1 cellular context compared by ENCODE assay signal in the genomic region with DNA sequence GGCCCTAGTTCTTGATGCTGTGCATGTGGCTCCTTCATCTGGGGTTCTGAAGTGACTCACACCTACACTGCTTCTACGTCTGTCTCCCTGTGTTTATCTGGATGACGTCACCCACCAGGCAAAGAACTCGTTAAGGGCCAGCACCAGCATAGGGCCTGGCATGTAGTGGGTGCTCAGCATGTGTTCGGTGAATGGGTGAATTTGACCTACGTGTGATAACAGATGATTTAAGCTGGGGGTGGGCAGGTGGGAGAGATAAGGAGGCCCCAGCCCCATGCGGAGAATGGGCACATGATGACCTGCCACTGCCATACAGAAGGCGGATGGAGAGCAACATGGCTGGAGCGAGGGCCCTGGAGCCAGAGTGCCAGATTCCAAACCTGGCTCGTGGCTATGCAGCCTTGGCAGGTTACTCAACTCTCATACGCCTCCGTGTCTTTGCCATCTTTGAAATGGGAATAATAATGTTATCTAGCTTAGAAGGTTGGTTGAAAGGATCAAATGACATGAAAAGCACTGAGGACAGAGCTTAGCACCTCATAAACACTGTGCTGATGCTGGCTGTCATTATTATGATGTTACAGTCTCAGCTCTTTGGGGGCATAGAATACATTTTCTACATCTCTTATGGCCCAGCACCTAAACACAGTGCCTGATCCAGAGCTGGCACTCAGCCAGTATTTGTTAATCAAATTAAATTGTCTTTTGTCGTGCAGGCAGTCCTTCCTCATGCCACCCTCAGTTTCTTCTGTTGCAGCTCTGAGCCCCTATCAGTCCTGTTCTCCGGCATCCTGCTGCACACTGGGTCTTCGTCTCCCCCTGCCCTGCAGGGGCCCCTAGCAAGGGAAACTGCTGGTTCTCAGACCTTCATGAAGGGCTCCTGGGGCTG.
TF ChIP-seq lines count a peak whose summit lies in the region.

No MANE protein-coding gene starts in this region.

TF ChIP-seq in HEK293, 187 proteins besides CTCF, POLR2A, EP300 and RAD21 (continued from another document and continues in another):
- TF ChIP-seq, protein P1, sequence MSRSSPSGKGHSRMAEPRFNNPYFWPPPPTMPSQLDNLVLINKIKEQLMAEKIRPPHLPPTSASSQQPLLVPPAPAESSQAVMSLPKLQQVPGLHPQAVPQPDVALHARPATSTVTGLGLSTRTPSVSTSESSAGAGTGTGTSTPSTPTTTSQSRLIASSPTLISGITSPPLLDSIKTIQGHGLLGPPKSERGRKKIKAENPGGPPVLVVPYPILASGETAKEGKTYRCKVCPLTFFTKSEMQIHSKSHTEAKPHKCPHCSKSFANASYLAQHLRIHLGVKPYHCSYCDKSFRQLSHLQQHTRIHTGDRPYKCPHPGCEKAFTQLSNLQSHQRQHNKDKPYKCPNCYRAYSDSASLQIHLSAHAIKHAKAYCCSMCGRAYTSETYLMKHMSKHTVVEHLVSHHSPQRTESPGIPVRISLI (tag by site-specific recombination; IDR thresholded peaks at IDR 0.05): peak; percentile 58; the same call in 1 of the 2 replicates
- TF ChIP-seq REST (tag by site-specific recombination; IDR thresholded peaks at IDR 0.05) (peak; percentile 42; the same call in 1 of the 2 replicates), ZNF558 (tag by site-specific recombination; IDR thresholded peaks at IDR 0.05) (peak; percentile 65; the same call in 1 of the 2 replicates), ZFP69B (tag by site-specific recombination; IDR thresholded peaks at IDR 0.05) (peak; percentile 76; the same call in 1 of the 2 replicates), ZNF692 (tag by site-specific recombination; IDR thresholded peaks at IDR 0.05) (peak; percentile 86), ZBTB21 (tag by site-specific recombination; IDR thresholded peaks at IDR 0.05) (peak; percentile 99), KLF10 (tag by site-specific recombination; IDR thresholded peaks at IDR 0.05) (no peak), ZFHX2 (tag by site-specific recombination; conservative IDR thresholded peaks at IDR 0.05) (peak; percentile 99), ZNF266 (tag by site-specific recombination; IDR thresholded peaks at IDR 0.05; ENCODE audit: low read depth) (0 out of 2 replicates have a peak, but pooled peaks have one; percentile 11), YY1 (tag by site-specific recombination; IDR thresholded peaks at IDR 0.05) (no peak), SALL2 (tag by site-specific recombination; IDR thresholded peaks at IDR 0.05; ENCODE audit: borderline replicate concordance) (0 out of 2 replicates have a peak, but pooled peaks have one; percentile 39), KLF7 (tag by site-specific recombination; IDR thresholded peaks at IDR 0.05; ENCODE audit: borderline replicate concordance) (no peak), KLF17 (tag by site-specific recombination; IDR thresholded peaks at IDR 0.05) (peak; percentile 91), ZNF544 (tag by site-specific recombination; IDR thresholded peaks at IDR 0.05) (no peak), RBAK (tag by site-specific recombination; IDR thresholded peaks at IDR 0.05) (peak; percentile 34; the same call in 1 of the 2 replicates), HOXA7 (CRISPR knock-in tag; IDR thresholded peaks at IDR 0.05; ENCODE audit: borderline replicate concordance) (no peak), ZNF423 (tag by site-specific recombination; IDR thresholded peaks at IDR 0.05) (peak; percentile 52; the same call in 1 of the 2 replicates), BCL11B (tag by site-specific recombination; IDR thresholded peaks at IDR 0.05; ENCODE audit: low read depth) (0 out of 2 replicates have a peak, but pooled peaks have one; percentile 35), ZNF324 (tag by site-specific recombination; IDR thresholded peaks at IDR 0.05) (peak; percentile 94), ZNF701 (tag by site-specific recombination; IDR thresholded peaks at IDR 0.05) (no peak), ZNF548 (tag by site-specific recombination; IDR thresholded peaks at IDR 0.05) (peak; percentile 41; the same call in 1 of the 2 replicates), ZNF24 (tag by site-specific recombination; IDR thresholded peaks at IDR 0.05) (peak; percentile 94), ZNF121 (tag by site-specific recombination; IDR thresholded peaks at IDR 0.05) (peak; percentile 21; the same call in 1 of the 2 replicates), ZNF140 (tag by site-specific recombination; IDR thresholded peaks at IDR 0.05) (no peak), ZNF610 (tag by site-specific recombination; IDR thresholded peaks at IDR 0.05; ENCODE audit: borderline replicate concordance) (no peak; the same call in 1 of the 2 replicates), ZNF132 (tag by site-specific recombination; IDR thresholded peaks at IDR 0.05; ENCODE audit: borderline replicate concordance) (peak; percentile 29; the same call in 1 of the 2 replicates), SP2 (tag by site-specific recombination; IDR thresholded peaks at IDR 0.05) (no peak), KLF9 (tag by site-specific recombination; IDR thresholded peaks at IDR 0.05; ENCODE audit: low read depth) (peak; percentile 55; the same call in 1 of the 2 replicates), ZNF529 (tag by site-specific recombination; IDR thresholded peaks at IDR 0.05; ENCODE audit: insufficient replicate concordance) (no peak), REPIN1 (tag by site-specific recombination; IDR thresholded peaks at IDR 0.05; ENCODE audit: low read depth) (no peak), GLIS2 (tag by site-specific recombination; IDR thresholded peaks at IDR 0.05) (peak; percentile 68), ZNF37A (tag by site-specific recombination; IDR thresholded peaks at IDR 0.05) (no peak; the same call in 1 of the 2 replicates), ZNF600 (tag by site-specific recombination; IDR thresholded peaks at IDR 0.05) (peak; percentile 78; the same call in 1 of the 2 replicates), ZNF792 (tag by site-specific recombination; IDR thresholded peaks at IDR 0.05) (no peak), ZNF202 (tag by site-specific recombination; IDR thresholded peaks at IDR 0.05; ENCODE audit: borderline replicate concordance) (no peak), KLF16 (tag by site-specific recombination; IDR thresholded peaks at IDR 0.05) (peak; percentile 55), YY2 (tag by site-specific recombination; IDR thresholded peaks at IDR 0.05) (no peak), ZNF660 (tag by site-specific recombination; IDR thresholded peaks at IDR 0.05) (peak; percentile 81), OSR2 (tag by site-specific recombination; IDR thresholded peaks at IDR 0.05) (peak; percentile 68)
- TF ChIP-seq, protein P2, sequence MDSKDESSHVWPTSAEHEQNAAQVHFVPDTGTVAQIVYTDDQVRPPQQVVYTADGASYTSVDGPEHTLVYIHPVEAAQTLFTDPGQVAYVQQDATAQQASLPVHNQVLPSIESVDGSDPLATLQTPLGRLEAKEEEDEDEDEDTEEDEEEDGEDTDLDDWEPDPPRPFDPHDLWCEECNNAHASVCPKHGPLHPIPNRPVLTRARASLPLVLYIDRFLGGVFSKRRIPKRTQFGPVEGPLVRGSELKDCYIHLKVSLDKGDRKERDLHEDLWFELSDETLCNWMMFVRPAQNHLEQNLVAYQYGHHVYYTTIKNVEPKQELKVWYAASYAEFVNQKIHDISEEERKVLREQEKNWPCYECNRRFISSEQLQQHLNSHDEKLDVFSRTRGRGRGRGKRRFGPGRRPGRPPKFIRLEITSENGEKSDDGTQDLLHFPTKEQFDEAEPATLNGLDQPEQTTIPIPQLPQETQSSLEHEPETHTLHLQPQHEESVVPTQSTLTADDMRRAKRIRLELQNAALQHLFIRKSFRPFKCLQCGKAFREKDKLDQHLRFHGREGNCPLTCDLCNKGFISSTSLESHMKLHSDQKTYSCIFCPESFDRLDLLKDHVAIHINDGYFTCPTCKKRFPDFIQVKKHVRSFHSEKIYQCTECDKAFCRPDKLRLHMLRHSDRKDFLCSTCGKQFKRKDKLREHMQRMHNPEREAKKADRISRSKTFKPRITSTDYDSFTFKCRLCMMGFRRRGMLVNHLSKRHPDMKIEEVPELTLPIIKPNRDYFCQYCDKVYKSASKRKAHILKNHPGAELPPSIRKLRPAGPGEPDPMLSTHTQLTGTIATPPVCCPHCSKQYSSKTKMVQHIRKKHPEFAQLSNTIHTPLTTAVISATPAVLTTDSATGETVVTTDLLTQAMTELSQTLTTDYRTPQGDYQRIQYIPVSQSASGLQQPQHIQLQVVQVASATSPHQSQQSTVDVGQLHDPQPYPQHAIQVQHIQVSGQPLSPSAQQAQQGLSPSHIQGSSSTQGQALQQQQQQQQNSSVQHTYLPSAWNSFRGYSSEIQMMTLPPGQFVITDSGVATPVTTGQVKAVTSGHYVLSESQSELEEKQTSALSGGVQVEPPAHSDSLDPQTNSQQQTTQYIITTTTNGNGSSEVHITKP (tag by site-specific recombination; IDR thresholded peaks at IDR 0.05): peak; percentile 61; the same call in 1 of the 2 replicates
- TF ChIP-seq, protein P3, sequence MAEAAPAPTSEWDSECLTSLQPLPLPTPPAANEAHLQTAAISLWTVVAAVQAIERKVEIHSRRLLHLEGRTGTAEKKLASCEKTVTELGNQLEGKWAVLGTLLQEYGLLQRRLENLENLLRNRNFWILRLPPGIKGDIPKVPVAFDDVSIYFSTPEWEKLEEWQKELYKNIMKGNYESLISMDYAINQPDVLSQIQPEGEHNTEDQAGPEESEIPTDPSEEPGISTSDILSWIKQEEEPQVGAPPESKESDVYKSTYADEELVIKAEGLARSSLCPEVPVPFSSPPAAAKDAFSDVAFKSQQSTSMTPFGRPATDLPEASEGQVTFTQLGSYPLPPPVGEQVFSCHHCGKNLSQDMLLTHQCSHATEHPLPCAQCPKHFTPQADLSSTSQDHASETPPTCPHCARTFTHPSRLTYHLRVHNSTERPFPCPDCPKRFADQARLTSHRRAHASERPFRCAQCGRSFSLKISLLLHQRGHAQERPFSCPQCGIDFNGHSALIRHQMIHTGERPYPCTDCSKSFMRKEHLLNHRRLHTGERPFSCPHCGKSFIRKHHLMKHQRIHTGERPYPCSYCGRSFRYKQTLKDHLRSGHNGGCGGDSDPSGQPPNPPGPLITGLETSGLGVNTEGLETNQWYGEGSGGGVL (tag by site-specific recombination; IDR thresholded peaks at IDR 0.05): peak; percentile 91
- TF ChIP-seq, protein P4, sequence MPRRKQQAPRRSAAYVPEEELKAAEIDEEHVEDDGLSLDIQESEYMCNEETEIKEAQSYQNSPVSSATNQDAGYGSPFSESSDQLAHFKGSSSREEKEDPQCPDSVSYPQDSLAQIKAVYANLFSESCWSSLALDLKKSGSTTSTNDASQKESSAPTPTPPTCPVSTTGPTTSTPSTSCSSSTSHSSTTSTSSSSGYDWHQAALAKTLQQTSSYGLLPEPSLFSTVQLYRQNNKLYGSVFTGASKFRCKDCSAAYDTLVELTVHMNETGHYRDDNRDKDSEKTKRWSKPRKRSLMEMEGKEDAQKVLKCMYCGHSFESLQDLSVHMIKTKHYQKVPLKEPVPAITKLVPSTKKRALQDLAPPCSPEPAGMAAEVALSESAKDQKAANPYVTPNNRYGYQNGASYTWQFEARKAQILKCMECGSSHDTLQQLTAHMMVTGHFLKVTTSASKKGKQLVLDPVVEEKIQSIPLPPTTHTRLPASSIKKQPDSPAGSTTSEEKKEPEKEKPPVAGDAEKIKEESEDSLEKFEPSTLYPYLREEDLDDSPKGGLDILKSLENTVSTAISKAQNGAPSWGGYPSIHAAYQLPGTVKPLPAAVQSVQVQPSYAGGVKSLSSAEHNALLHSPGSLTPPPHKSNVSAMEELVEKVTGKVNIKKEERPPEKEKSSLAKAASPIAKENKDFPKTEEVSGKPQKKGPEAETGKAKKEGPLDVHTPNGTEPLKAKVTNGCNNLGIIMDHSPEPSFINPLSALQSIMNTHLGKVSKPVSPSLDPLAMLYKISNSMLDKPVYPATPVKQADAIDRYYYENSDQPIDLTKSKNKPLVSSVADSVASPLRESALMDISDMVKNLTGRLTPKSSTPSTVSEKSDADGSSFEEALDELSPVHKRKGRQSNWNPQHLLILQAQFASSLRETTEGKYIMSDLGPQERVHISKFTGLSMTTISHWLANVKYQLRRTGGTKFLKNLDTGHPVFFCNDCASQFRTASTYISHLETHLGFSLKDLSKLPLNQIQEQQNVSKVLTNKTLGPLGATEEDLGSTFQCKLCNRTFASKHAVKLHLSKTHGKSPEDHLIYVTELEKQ (tag by site-specific recombination; IDR thresholded peaks at IDR 0.05; ENCODE audit: borderline replicate concordance): peak; percentile 52; the same call in 1 of the 2 replicates
